In the genomic region with DNA sequence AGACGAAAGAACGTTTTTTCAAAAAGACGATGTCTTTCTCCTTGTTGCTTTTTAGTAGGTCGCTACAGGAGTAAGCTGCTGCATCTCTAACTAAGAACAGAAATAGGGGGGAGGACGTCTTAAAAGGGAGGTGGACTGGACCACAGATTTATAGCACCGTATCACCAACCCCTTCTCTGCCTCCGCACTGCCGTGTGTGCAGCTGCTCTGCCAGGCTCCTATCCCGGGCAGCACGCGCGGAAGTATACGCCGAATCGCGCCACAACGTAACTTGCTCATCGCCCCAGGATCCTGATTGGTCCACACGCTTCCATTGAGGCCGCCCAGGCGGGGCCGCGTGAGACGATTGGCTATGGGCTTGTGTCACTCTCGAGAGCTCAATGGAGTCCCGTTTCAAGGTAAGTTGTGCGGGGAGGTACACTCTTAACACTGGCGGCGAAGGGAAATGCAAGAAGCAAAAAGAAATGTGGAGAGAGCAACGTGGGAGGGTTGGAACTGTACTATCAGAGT, we compare ENCODE assay signal across 8 cellular contexts. TPM values are rescaled to one million over a fixed set of nuclear protein-coding genes. Genes with fewer than 3 reads are reported as not detected.
A peak's percentile ranks its signal among the peaks of the same experiment; 100 is the strongest.
DNase-seq lines count a peak whose midpoint lies in the region; ATAC-seq and TF ChIP-seq lines count a peak whose summit lies in the region.

A gene (minus strand): TSS at position 121 of the 510 bp plus-strand sequence. CDS start 64,006 bp downstream, outside the sequence.

- peak; percentile 86 for ATAC-seq in GM18508 (IDR thresholded peaks at IDR 0.05; ENCODE audit: insufficient read depth, unreplicated experiment)
- ATAC-seq in GM21619 (IDR thresholded peaks at IDR 0.05; ENCODE audit: unreplicated experiment): no peak
- no peak for ATAC-seq in HG02798 (IDR thresholded peaks at IDR 0.05; ENCODE audit: poor library complexity, unreplicated experiment)

- H3K27me3 Mint-ChIP-seq in activated naive CD8-positive, alpha-beta T cell treated with anti-CD3 and anti-CD28 coated beads for 36 hours: peaks cover 40% of the 10 kb centered on the region
- peaks cover 27% of the 10 kb centered on the region for H3K27me3 Mint-ChIP-seq in neural crest cell (ENCODE audit: low read depth)

- peaks cover 0 to 89% of the 10 kb centered on the region in 2 donors for H3K27me3 ChIP-seq in tibial artery

- intact Hi-C loops in tibial artery (cut with DNase I; ENCODE audit: low total_unique reads): no loop called here

- H3K4me3 Mint-ChIP-seq in activated naive CD8-positive, alpha-beta T cell treated with anti-CD3 and anti-CD28 coated beads for 36 hours: no peak within 1 kb of the TSS
- H3K4me3 Mint-ChIP-seq in neural crest cell: no peak within 1 kb of the TSS

- H3K36me3 ChIP-seq in tibial artery: no peaks in the 10 kb centered on the region

- H3K27ac Mint-ChIP-seq in activated naive CD8-positive, alpha-beta T cell treated with anti-CD3 and anti-CD28 coated beads for 36 hours: no peak within 1 kb of the TSS
- no peak within 1 kb of the TSS for H3K27ac Mint-ChIP-seq in neural crest cell (ENCODE audit: unreplicated experiment)

- TF ChIP-seq CTCF in neural crest cell (conservative IDR thresholded peaks at IDR 0.05) (peak; percentile 17), tibial artery (IDR thresholded peaks at IDR 0.05) (no peak)

- H3K4me3 ChIP-seq in tibial artery: peak within 1 kb of the TSS; percentile 37 to 43

- no peaks in the 10 kb centered on the region for H3K4me1 Mint-ChIP-seq in activated naive CD8-positive, alpha-beta T cell treated with anti-CD3 and anti-CD28 coated beads for 36 hours
- peaks cover 26% of the 10 kb centered on the region for H3K4me1 Mint-ChIP-seq in neural crest cell

- DNase-seq in NCI-H226: peak; percentile 97
- peak; percentile 40 for DNase-seq in activated naive CD8-positive, alpha-beta T cell treated with anti-CD3 and anti-CD28 coated beads for 36 hours
- peak; percentile 88 for DNase-seq in globus pallidus (ENCODE audit: low spot score)
- DNase-seq in neural crest cell (ENCODE audit: low read depth, low spot score): peak; percentile 94
- DNase-seq in tibial artery: peak; percentile 61 to 86

- no peaks in the 10 kb centered on the region for H3K36me3 Mint-ChIP-seq in activated naive CD8-positive, alpha-beta T cell treated with anti-CD3 and anti-CD28 coated beads for 36 hours
- H3K36me3 Mint-ChIP-seq in neural crest cell (ENCODE audit: low read depth): no peaks in the 10 kb centered on the region

- peaks cover 13% of the 10 kb centered on the region for H3K9me3 Mint-ChIP-seq in activated naive CD8-positive, alpha-beta T cell treated with anti-CD3 and anti-CD28 coated beads for 36 hours
- H3K9me3 Mint-ChIP-seq in neural crest cell: no peaks in the 10 kb centered on the region

- peaks cover 0 to 38% (median 17%) of the 10 kb centered on the region in 4 donors for H3K4me1 ChIP-seq in tibial artery

- H3K9me3 ChIP-seq in tibial artery: no peaks in the 10 kb centered on the region

- H3K27ac ChIP-seq in tibial artery: no peak within 1 kb of the TSS

RNA-seq across cellular contexts. Expression of the gene that starts here (rescaled TPM):
- total RNA-seq in activated naive CD8-positive, alpha-beta T cell treated with anti-CD3 and anti-CD28 coated beads for 36 hours: not detected
- 26.0 and 31.3 TPM in 2 replicates for total RNA-seq in neural crest cell

Comparison
In these comparisons a context has a peak if more than half of its experiments do, and no peak if none do; other contexts are left out.
1. RNA of the gene that starts here (total RNA-seq): 26.0 to 31.3 TPM in neural crest cell; not detected in activated naive CD8-positive, alpha-beta T cell treated with anti-CD3 and anti-CD28 coated beads for 36 hours; every median in the first group is over 10 times any median in the second.
2. Peak in DNase-seq in activated naive CD8-positive, alpha-beta T cell treated with anti-CD3 and anti-CD28 coated beads for 36 hours; RNA of the gene not detected or under 1 TPM.
3. DNase-seq: peak in every context shown above with its lines; median percentile 97 in NCI-H226; 94 in neural crest cell; 88 in globus pallidus; 74 in tibial artery; 40 in activated naive CD8-positive, alpha-beta T cell treated with anti-CD3 and anti-CD28 coated beads for 36 hours.